Comparison of ENCODE assay signal across 24 cellular contexts in genomic region chr1:115423776-115424175, GRCh38.
"Had no signal": no experiment of that assay in that cellular context is flagged by ENCODE, and none has a peak within 500 bp of the region (broad histone marks: within the 10 kb centered on the region; RNA-seq: fewer than 3 reads in every experiment).

No MANE protein-coding gene starts in this region.

- H3K36me3 ChIP-seq: brain microvascular endothelial cell, neutrophil, sigmoid colon, spleen, thoracic aorta, upper lobe of left lung had no signal

- FAIRE-seq: endometrium, kidney had no signal

- H3K4me3 Mint-ChIP-seq: activated B cell treated with CpG ODN at 0.5 μM for 24 hours; activated CD4-positive, alpha-beta memory T cell treated with anti-CD3 and anti-CD28 coated beads, Interleukin-2, amount 10 ng/mL, durations not matched to agents 7 days and 5 days; activated CD8-positive, alpha-beta memory T cell treated with anti-CD3 and anti-CD28 coated beads, Interleukin-2, amount 10 ng/mL, durations not matched to agents 7 days and 5 days; activated naive CD4-positive, alpha-beta T cell treated with anti-CD3 and anti-CD28 coated beads for 36 hours; activated T-helper 17 cell treated with anti-CD3 and anti-CD28 coated beads, Interleukin-2, amount 50 U/mL, for 72 hours; central memory CD8-positive, alpha-beta T cell; natural killer cell; stimulated activated memory B cell treated with anti-CD40 and anti-IgM and Interleukin-4, amounts not matched to agents 10 μg/mL and 1 μg/mL and 100 μg/mL, for 72 hours had no signal

- H3K27me3 ChIP-seq: brain microvascular endothelial cell, foreskin keratinocyte, hepatocyte, neutrophil, sigmoid colon, upper lobe of left lung had no signal

- H3K4me1 Mint-ChIP-seq: activated B cell treated with CpG ODN at 0.5 μM for 24 hours; activated CD4-positive, alpha-beta memory T cell treated with anti-CD3 and anti-CD28 coated beads, Interleukin-2, amount 10 ng/mL, durations not matched to agents 7 days and 5 days; activated CD8-positive, alpha-beta memory T cell treated with anti-CD3 and anti-CD28 coated beads, Interleukin-2, amount 10 ng/mL, durations not matched to agents 7 days and 5 days; activated T-helper 17 cell treated with anti-CD3 and anti-CD28 coated beads, Interleukin-2, amount 50 U/mL, for 72 hours; central memory CD8-positive, alpha-beta T cell; natural killer cell; stimulated activated memory B cell treated with anti-CD40 and anti-IgM and Interleukin-4, amounts not matched to agents 10 μg/mL and 1 μg/mL and 100 μg/mL, for 72 hours had no signal

- H2AFZ ChIP-seq: hepatocyte had no signal

- H3K27me3 Mint-ChIP-seq: stimulated activated memory B cell treated with anti-CD40 and anti-IgM and Interleukin-4, amounts not matched to agents 10 μg/mL and 1 μg/mL and 100 μg/mL, for 72 hours had no signal

- H3K9me3 Mint-ChIP-seq: activated B cell treated with CpG ODN at 0.5 μM for 24 hours; activated CD4-positive, alpha-beta memory T cell treated with anti-CD3 and anti-CD28 coated beads, Interleukin-2, amount 10 ng/mL, durations not matched to agents 7 days and 5 days; activated naive CD4-positive, alpha-beta T cell treated with anti-CD3 and anti-CD28 coated beads for 36 hours; activated T-helper 17 cell treated with anti-CD3 and anti-CD28 coated beads, Interleukin-2, amount 50 U/mL, for 72 hours; central memory CD8-positive, alpha-beta T cell; natural killer cell; stimulated activated memory B cell treated with anti-CD40 and anti-IgM and Interleukin-4, amounts not matched to agents 10 μg/mL and 1 μg/mL and 100 μg/mL, for 72 hours had no signal

- H3K9me3 ChIP-seq: neutrophil, sigmoid colon, spleen, thoracic aorta, upper lobe of left lung had no signal

- H3K4me1 ChIP-seq: sigmoid colon, spleen, upper lobe of left lung had no signal

- H3K79me2 ChIP-seq: hepatocyte had no signal

- DNase-seq: activated B cell treated with CpG ODN at 0.5 μM for 24 hours; activated CD4-positive, alpha-beta memory T cell treated with anti-CD3 and anti-CD28 coated beads, Interleukin-2, amount 10 ng/mL, durations not matched to agents 7 days and 5 days; activated CD4-positive, alpha-beta T cell treated with anti-CD3 and anti-CD28 coated beads for 48 hours; activated CD8-positive, alpha-beta memory T cell treated with anti-CD3 and anti-CD28 coated beads, Interleukin-2, amount 10 ng/mL, durations not matched to agents 7 days and 5 days; activated naive CD4-positive, alpha-beta T cell treated with anti-CD3 and anti-CD28 coated beads for 36 hours; brain microvascular endothelial cell; cortex of kidney; erythroblast; foreskin keratinocyte; kidney; natural killer cell; sigmoid colon; spleen; stimulated activated CD4-positive, alpha-beta T cell treated with anti-CD3 and anti-CD28 coated beads, Interleukin-4, amount 100 ng/mL, for 4 hours; upper lobe of left lung had no signal

- H3K27ac Mint-ChIP-seq: activated B cell treated with CpG ODN at 0.5 μM for 24 hours; activated CD4-positive, alpha-beta memory T cell treated with anti-CD3 and anti-CD28 coated beads, Interleukin-2, amount 10 ng/mL, durations not matched to agents 7 days and 5 days; activated CD8-positive, alpha-beta memory T cell treated with anti-CD3 and anti-CD28 coated beads, Interleukin-2, amount 10 ng/mL, durations not matched to agents 7 days and 5 days; activated naive CD4-positive, alpha-beta T cell treated with anti-CD3 and anti-CD28 coated beads for 36 hours; activated T-helper 17 cell treated with anti-CD3 and anti-CD28 coated beads, Interleukin-2, amount 50 U/mL, for 72 hours; natural killer cell; stimulated activated memory B cell treated with anti-CD40 and anti-IgM and Interleukin-4, amounts not matched to agents 10 μg/mL and 1 μg/mL and 100 μg/mL, for 72 hours had no signal

- ATAC-seq: activated CD8-positive, alpha-beta memory T cell treated with anti-CD3 and anti-CD28 coated beads, Interleukin-2, amount 10 ng/mL, durations not matched to agents 7 days and 5 days; activated T-helper 17 cell treated with anti-CD3 and anti-CD28 coated beads, Interleukin-2, amount 50 U/mL, for 72 hours; foreskin keratinocyte; left lobe of liver; natural killer cell; stimulated activated memory B cell treated with anti-CD40 and anti-IgM and Interleukin-4, amounts not matched to agents 10 μg/mL and 1 μg/mL and 100 μg/mL, for 72 hours had no signal

- H3K4me2 ChIP-seq: hepatocyte had no signal

- H3K27ac ChIP-seq: brain microvascular endothelial cell, foreskin keratinocyte, hepatocyte, neutrophil, sigmoid colon, spleen, thoracic aorta, upper lobe of left lung had no signal

- H3K36me3 Mint-ChIP-seq: activated CD8-positive, alpha-beta memory T cell treated with anti-CD3 and anti-CD28 coated beads, Interleukin-2, amount 10 ng/mL, durations not matched to agents 7 days and 5 days; natural killer cell; stimulated activated memory B cell treated with anti-CD40 and anti-IgM and Interleukin-4, amounts not matched to agents 10 μg/mL and 1 μg/mL and 100 μg/mL, for 72 hours had no signal

- H3K4me3 ChIP-seq: hepatocyte, lung, sigmoid colon, spleen, thoracic aorta, upper lobe of left lung had no signal
